ENCODE assay signal across 19 cellular contexts in the genomic region with DNA sequence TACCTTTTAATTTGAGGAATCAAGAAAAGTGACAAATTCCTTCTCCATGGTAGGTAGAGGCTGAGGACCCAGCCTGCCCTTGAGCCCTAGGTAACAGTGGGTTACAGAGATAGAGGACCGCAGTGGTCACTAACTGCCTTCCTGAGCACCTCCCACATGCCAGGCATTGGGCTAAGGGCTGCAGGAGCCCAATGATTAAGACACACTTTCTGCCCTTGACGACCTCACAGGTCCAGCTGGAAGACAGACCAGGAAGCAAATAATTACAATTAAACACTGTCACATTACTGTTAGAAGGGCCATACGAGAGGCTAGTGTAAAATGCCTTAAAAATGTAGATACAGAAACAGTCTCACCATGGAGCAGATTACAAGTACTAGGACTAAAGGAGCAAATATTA.
"Had no signal": no experiment of that assay in that cellular context is flagged by ENCODE, and none has a peak within 500 bp of the region (broad histone marks: within the 10 kb centered on the region; RNA-seq: fewer than 3 reads in every experiment).

No MANE protein-coding gene starts in this region.

- H3K4me1 ChIP-seq: heart left ventricle, right atrium auricular region, sigmoid colon, transverse colon had no signal

- H3K36me3 Mint-ChIP-seq: naive thymus-derived CD8-positive, alpha-beta T cell had no signal

- H3K27ac ChIP-seq: coronary artery, heart left ventricle, neutrophil, right atrium auricular region, sigmoid colon, skin epidermis, thoracic aorta, transverse colon had no signal

- ATAC-seq: esophagus mucosa; heart left ventricle; naive thymus-derived CD8-positive, alpha-beta T cell had no signal

- DNase-seq: effector CD8-positive, alpha-beta T cell; heart left ventricle; hypothalamus; islet precursor cell; mammary epithelial cell; mucosa of descending colon; posterior cingulate gyrus; sigmoid colon; stimulated activated CD4-positive, alpha-beta T cell treated with anti-CD3 and anti-CD28 coated beads, Interleukin-12 subunit alpha, Interleukin-12 subunit beta, amount 100 ng/mL, for 4 hours; stimulated activated naive CD4-positive, alpha-beta T cell treated with Interleukin-2 at 50 U/mL for 16 hours; transverse colon had no signal

- H3K4me3 ChIP-seq: coronary artery, heart left ventricle, mucosa of descending colon, right atrium auricular region, sigmoid colon, skin epidermis, thoracic aorta, transverse colon had no signal

- H3K27me3 ChIP-seq: right atrium auricular region, sigmoid colon, transverse colon had no signal

- H3K9me3 ChIP-seq: heart left ventricle, mucosa of descending colon, neutrophil, right atrium auricular region, sigmoid colon, thoracic aorta, transverse colon had no signal

- H3K36me3 ChIP-seq: heart left ventricle, neutrophil, right atrium auricular region, sigmoid colon, thoracic aorta, transverse colon had no signal

- FAIRE-seq: frontal cortex had no signal

- H3K9me3 Mint-ChIP-seq: naive thymus-derived CD8-positive, alpha-beta T cell had no signal
